In genomic region chr1:66282343-66282852, GRCh38 we compare ENCODE assay signal across 8 cellular contexts.
A peak's percentile ranks its signal among the peaks of the same experiment; 100 is the strongest.
DNase-seq lines count a peak whose midpoint lies in the region; ATAC-seq and TF ChIP-seq lines count a peak whose summit lies in the region.

No MANE protein-coding gene starts in this region.

- intact Hi-C loops in mucosa of descending colon (cut with DNase I, micrococcal nuclease), result no loop called here

- TF ChIP-seq CTCF in GM12873 (IDR thresholded peaks at IDR 0.05; ENCODE audit: insufficient read depth, low read depth, low read length, missing control alignments), result peak; percentile 39
- no peak for TF ChIP-seq CTCF in OCI-LY3 (IDR thresholded peaks at IDR 0.05; ENCODE audit: low read depth, low read length)
- TF ChIP-seq CTCF in mucosa of descending colon (IDR thresholded peaks at IDR 0.05), result no peak

- peaks cover 97% of the 10 kb centered on the region for H3K4me1 ChIP-seq in OCI-LY3 (ENCODE audit: low read length)
- H3K4me1 ChIP-seq in adipocyte (ENCODE audit: control insufficient read depth, insufficient read depth, low read length), result peaks cover 16% of the 10 kb centered on the region
- H3K4me1 ChIP-seq in mucosa of descending colon (ENCODE audit: low read depth), result no peaks in the 10 kb centered on the region

- H3K27me3 ChIP-seq in OCI-LY3 (ENCODE audit: low read depth, low read length) (no peaks in the 10 kb centered on the region), adipocyte (replicated peaks; ENCODE audit: control insufficient read depth, insufficient read depth, low read length) (no peaks in the 10 kb centered on the region)

- no peaks in the 10 kb centered on the region for H3K36me3 ChIP-seq in OCI-LY3 (replicated peaks; ENCODE audit: low read depth, low read length)
- no peaks in the 10 kb centered on the region for H3K36me3 ChIP-seq in adipocyte (ENCODE audit: control insufficient read depth, insufficient read depth, low read length, severe bottlenecking)
- H3K36me3 ChIP-seq in mucosa of descending colon (ENCODE audit: low read depth), result no peaks in the 10 kb centered on the region

- H3K79me2 ChIP-seq in OCI-LY3 (ENCODE audit: low read length), result peaks cover 28% of the 10 kb centered on the region

- H3K9me3 ChIP-seq in OCI-LY3 (ENCODE audit: insufficient read depth, low read length), result no peaks in the 10 kb centered on the region
- H3K9me3 ChIP-seq in adipocyte (ENCODE audit: control insufficient read depth, low read length), result no peaks in the 10 kb centered on the region
- no peaks in the 10 kb centered on the region for H3K9me3 ChIP-seq in mucosa of descending colon

- peak overlapping the region; percentile 84 for H3K4me2 ChIP-seq in OCI-LY3 (ENCODE audit: low read length)

- H3K27ac ChIP-seq in OCI-LY3 (ENCODE audit: low read length), result peak overlapping the region; percentile 100

- H3K4me3 ChIP-seq in OCI-LY3 (ENCODE audit: low read length), result peak overlapping the region; percentile 56
- no peak overlapping the region for H3K4me3 ChIP-seq in adipocyte (ENCODE audit: low read length)
- no peak overlapping the region for H3K4me3 ChIP-seq in mucosa of descending colon

- peak overlapping the region; percentile 84 for H3K9ac ChIP-seq in OCI-LY3 (ENCODE audit: low read length)
- peak overlapping the region; percentile 16 for H3K9ac ChIP-seq in adipocyte (ENCODE audit: low read length)

- H4K20me1 ChIP-seq in OCI-LY3 (ENCODE audit: insufficient read depth, low read length), result no peaks in the 10 kb centered on the region

- ATAC-seq in mucosa of descending colon, result peak; percentile 71

- no peak overlapping the region for H2AFZ ChIP-seq in OCI-LY3 (ENCODE audit: low read depth, low read length)

- DNase-seq in H4 (ENCODE audit: low spot score) (peak; percentile 34), adipocyte (ENCODE audit: low read depth) (peak; percentile 71), mucosa of descending colon (peak in 1 of 3 donors; percentile 43), NCI-H748 treated with DMSO at 0.1 percent for 48 hours (lab: John Stamatoyannopoulos, UW) (no peak), NCI-H446 (lab: John Stamatoyannopoulos, UW) (no peak), LoVo (ENCODE audit: low spot score) (no peak)

Comparison
In these comparisons a context has a peak if more than half of its experiments do, and no peak if none do; other contexts are left out.
1. DNase-seq: peak in H4 (single experiment) and adipocyte (single experiment); none in NCI-H748 treated with DMSO at 0.1 percent for 48 hours (single experiment), NCI-H446 (0 of 2) and LoVo (single experiment).